Comparison of ENCODE assay signal across 8 cellular contexts in genomic region chr5:115843444-115844130, GRCh38. TPM values are rescaled to one million over a fixed set of nuclear protein-coding genes. Genes with fewer than 3 reads are reported as not detected.
A peak's percentile ranks its signal among the peaks of the same experiment; 100 is the strongest.
DNase-seq lines count a peak whose midpoint lies in the region; ATAC-seq and TF ChIP-seq lines count a peak whose summit lies in the region.

No MANE protein-coding gene starts in this region.

- TF ChIP-seq CTCF in SU-DHL-6 (IDR thresholded peaks at IDR 0.05; ENCODE audit: insufficient read depth, low read length, poor library complexity, severe bottlenecking) (no peak), fibroblast of lung (conservative IDR thresholded peaks at IDR 0.05 in 1 of 2, IDR thresholded peaks at IDR 0.05 in 1 of 2; ENCODE audit: low read depth in 1 of 2, low read length in 2 of 2) (no peak)

- H3K9me3 ChIP-seq in SU-DHL-6 (ENCODE audit: insufficient read depth, low read length) (no peaks in the 10 kb centered on the region), fibroblast of lung (ENCODE audit: control insufficient read depth, insufficient read depth, low read depth, low read length) (no peaks in the 10 kb centered on the region)

- H3K27ac ChIP-seq in SU-DHL-6 (ENCODE audit: low read depth, low read length) (no peak overlapping the region), fibroblast of lung (ENCODE audit: insufficient read depth, low read length) (no peak overlapping the region)

- H3K27me3 ChIP-seq in SU-DHL-6 (ENCODE audit: low read length), result no peaks in the 10 kb centered on the region
- no peaks in the 10 kb centered on the region for H3K27me3 ChIP-seq in fibroblast of lung (ENCODE audit: control insufficient read depth, insufficient read depth, low read length)

- no peaks in the 10 kb centered on the region for H3K27me3 Mint-ChIP-seq in activated CD4-positive, alpha-beta T cell treated with anti-CD3 and anti-CD28 coated beads for 36 hours

- H3K9me3 Mint-ChIP-seq in activated CD4-positive, alpha-beta T cell treated with anti-CD3 and anti-CD28 coated beads for 36 hours (ENCODE audit: low read depth), result no peaks in the 10 kb centered on the region
- H3K9me3 Mint-ChIP-seq in stimulated activated effector memory CD8-positive, alpha-beta T cell treated with anti-CD3 and anti-CD28 coated beads, Interleukin-12 subunit alpha, Interleukin-12 subunit beta, amount 100 ng/mL, for 72 hours, result no peaks in the 10 kb centered on the region

- no peak for DNase-seq in activated CD4-positive, alpha-beta T cell treated with anti-CD3 and anti-CD28 coated beads for 36 hours
- no peak for DNase-seq in activated CD4-positive, alpha-beta T cell treated with anti-CD3 and anti-CD28 coated beads for 4 hours
- no peak for DNase-seq in fibroblast of lung (ENCODE audit: low read depth in 2 of 2)
- DNase-seq in stimulated activated effector memory CD8-positive, alpha-beta T cell treated with anti-CD3 and anti-CD28 coated beads, Interleukin-12 subunit alpha, Interleukin-12 subunit beta, amount 100 ng/mL, for 72 hours (ENCODE audit: low spot score in 2 of 2), result no peak
- no peak for DNase-seq in nucleus accumbens (lab: John Stamatoyannopoulos, UW)
- DNase-seq in retina, result no peak
- DNase-seq in NCI-H524 (lab: John Stamatoyannopoulos, UW), result no peak

- intact Hi-C loops in activated CD4-positive, alpha-beta T cell treated with anti-CD3 and anti-CD28 coated beads for 36 hours (cut with DNase I, micrococcal nuclease), result loop anchor here in 1 of 2 experiments (5.0 kb wide), 1 partner anchor 224 kb away; no protein-coding TSS in a partner anchor

- H3K9ac ChIP-seq in SU-DHL-6 (ENCODE audit: low read length) (peak overlapping the region; percentile 84), fibroblast of lung (ENCODE audit: insufficient read depth, low read length) (no peak overlapping the region)

- POLR2A ChIA-PET in activated CD4-positive, alpha-beta T cell treated with anti-CD3 and anti-CD28 coated beads for 36 hours (lab: Charles Lee), result interaction anchor here (0.7 kb wide), 1 partner anchor 208 kb away, joined by 3 read pairs; no protein-coding TSS in a partner anchor

- peaks cover 40% of the 10 kb centered on the region for H3K4me1 Mint-ChIP-seq in activated CD4-positive, alpha-beta T cell treated with anti-CD3 and anti-CD28 coated beads for 36 hours
- peaks cover 40% of the 10 kb centered on the region for H3K4me1 Mint-ChIP-seq in stimulated activated effector memory CD8-positive, alpha-beta T cell treated with anti-CD3 and anti-CD28 coated beads, Interleukin-12 subunit alpha, Interleukin-12 subunit beta, amount 100 ng/mL, for 72 hours

- H3K36me3 ChIP-seq in SU-DHL-6 (ENCODE audit: low read length), result no peaks in the 10 kb centered on the region
- no peaks in the 10 kb centered on the region for H3K36me3 ChIP-seq in fibroblast of lung (ENCODE audit: control insufficient read depth, insufficient read depth, low read length)

- no peak for ATAC-seq in activated CD4-positive, alpha-beta T cell treated with anti-CD3 and anti-CD28 coated beads for 36 hours
- no peak for ATAC-seq in stimulated activated effector memory CD8-positive, alpha-beta T cell treated with anti-CD3 and anti-CD28 coated beads, Interleukin-12 subunit alpha, Interleukin-12 subunit beta, amount 100 ng/mL, for 72 hours

- CTCF ChIA-PET in activated CD4-positive, alpha-beta T cell treated with anti-CD3 and anti-CD28 coated beads for 36 hours (lab: Charles Lee), result interaction anchor here (1.3 to 1.4 kb wide), 2 partner anchors 8 to 242 kb away, joined by 3 read pairs; no protein-coding TSS in a partner anchor

- peaks cover 7% of the 10 kb centered on the region for H3K4me1 ChIP-seq in fibroblast of lung (ENCODE audit: control insufficient read depth, extremely low read depth, insufficient read depth, low read length)

- H3K4me3 Mint-ChIP-seq in activated CD4-positive, alpha-beta T cell treated with anti-CD3 and anti-CD28 coated beads for 36 hours, result peak overlapping the region; percentile 93
- H3K4me3 Mint-ChIP-seq in stimulated activated effector memory CD8-positive, alpha-beta T cell treated with anti-CD3 and anti-CD28 coated beads, Interleukin-12 subunit alpha, Interleukin-12 subunit beta, amount 100 ng/mL, for 72 hours, result peak overlapping the region; percentile 96

- H2AFZ ChIP-seq in SU-DHL-6 (ENCODE audit: low read depth, low read length, severe bottlenecking) (no peak overlapping the region), fibroblast of lung (ENCODE audit: low read length) (no peak overlapping the region)

- H3F3A ChIP-seq in SU-DHL-6 (ENCODE audit: insufficient read depth), result peaks cover 4% of the 10 kb centered on the region; the same call in 1 of the 2 replicates

- H3K79me2 ChIP-seq in SU-DHL-6 (ENCODE audit: insufficient read depth, low read length) (peaks cover 74% of the 10 kb centered on the region), fibroblast of lung (ENCODE audit: control insufficient read depth, insufficient read depth, low read length) (peaks cover 75% of the 10 kb centered on the region)

- peaks cover 3% of the 10 kb centered on the region for H3K36me3 Mint-ChIP-seq in activated CD4-positive, alpha-beta T cell treated with anti-CD3 and anti-CD28 coated beads for 36 hours (ENCODE audit: low read depth)
- peaks cover 24% of the 10 kb centered on the region for H3K36me3 Mint-ChIP-seq in stimulated activated effector memory CD8-positive, alpha-beta T cell treated with anti-CD3 and anti-CD28 coated beads, Interleukin-12 subunit alpha, Interleukin-12 subunit beta, amount 100 ng/mL, for 72 hours

- no peak overlapping the region for H3K4me3 ChIP-seq in SU-DHL-6 (ENCODE audit: insufficient read depth, low read length, poor library complexity, severe bottlenecking)
- H3K4me3 ChIP-seq in fibroblast of lung (replicated peaks in 1 of 4; ENCODE audit: control extremely low read depth in 1 of 4, insufficient read depth in 1 of 4, low read depth in 3 of 4, low read length in 4 of 4), result peak overlapping the region in 3 of 4 experiments; percentile 75 to 93 (median 81)

- H3K4me2 ChIP-seq in SU-DHL-6 (ENCODE audit: low read depth, low read length, poor library complexity, severe bottlenecking) (peak overlapping the region; percentile 79), fibroblast of lung (ENCODE audit: extremely low read depth, insufficient read depth, low read length) (peak overlapping the region; percentile 61)

- no peak overlapping the region for H3K27ac Mint-ChIP-seq in activated CD4-positive, alpha-beta T cell treated with anti-CD3 and anti-CD28 coated beads for 36 hours
- H3K27ac Mint-ChIP-seq in stimulated activated effector memory CD8-positive, alpha-beta T cell treated with anti-CD3 and anti-CD28 coated beads, Interleukin-12 subunit alpha, Interleukin-12 subunit beta, amount 100 ng/mL, for 72 hours, result no peak overlapping the region

- H3K9me2 ChIP-seq in SU-DHL-6 (replicated peaks; ENCODE audit: insufficient read depth, low read length), result no peaks in the 10 kb centered on the region

- peaks cover 17% of the 10 kb centered on the region for H4K20me1 ChIP-seq in SU-DHL-6 (ENCODE audit: low read depth, low read length)
- peaks cover under 1% of the 10 kb centered on the region for H4K20me1 ChIP-seq in fibroblast of lung (ENCODE audit: control insufficient read depth, extremely low read depth, insufficient read depth, low read length)

RNA-seq across cellular contexts. Expression of gene AP3S1, which starts 1.9 kb away (rescaled TPM):
- total RNA-seq in activated CD4-positive, alpha-beta T cell treated with anti-CD3 and anti-CD28 coated beads for 36 hours, result 10 to 100 TPM; 84.5 to 91.6 TPM
- 86.7 and 87.8 TPM in 2 replicates for total RNA-seq in fibroblast of lung
- polyA plus RNA-seq in fibroblast of lung, result 130 and 165 TPM in 2 replicates
- 103 and 124 TPM in 2 replicates for polyA plus RNA-seq in fibroblast of lung (2012)
- 1.2 and 3.4 TPM in 2 replicates for polyA minus RNA-seq in fibroblast of lung (ENCODE audit: low replicate concordance)

RNA-seq across cellular contexts. Expression of gene ATG12, which starts 2.2 kb away (rescaled TPM):
- total RNA-seq in activated CD4-positive, alpha-beta T cell treated with anti-CD3 and anti-CD28 coated beads for 36 hours, result 10 to 100 TPM; 44.8 to 45.0 TPM
- total RNA-seq in fibroblast of lung, result 37.2 and 38.8 TPM in 2 replicates
- polyA plus RNA-seq in fibroblast of lung, result 93.0 and 117 TPM in 2 replicates
- polyA plus RNA-seq in fibroblast of lung (2012), result 53.8 and 64.3 TPM in 2 replicates
- 4.7 and 5.8 TPM in 2 replicates for polyA minus RNA-seq in fibroblast of lung (ENCODE audit: low replicate concordance)

RNA-seq across cellular contexts. Expression of gene CDO1, which starts 27.1 kb away (rescaled TPM):
- under 1 TPM; 0.16 to 0.55 TPM for total RNA-seq in activated CD4-positive, alpha-beta T cell treated with anti-CD3 and anti-CD28 coated beads for 36 hours
- total RNA-seq in fibroblast of lung, result 4.6 and 6.9 TPM in 2 replicates
- 0.85 and 2.2 TPM in 2 replicates for polyA plus RNA-seq in fibroblast of lung
- polyA plus RNA-seq in fibroblast of lung (2012), result 0.82 and 2.1 TPM in 2 replicates
- polyA minus RNA-seq in fibroblast of lung (ENCODE audit: low replicate concordance), result 0.75 and 1.6 TPM in 2 replicates
